Comparison of ENCODE assay signal across 9 cellular contexts in the genomic region with DNA sequence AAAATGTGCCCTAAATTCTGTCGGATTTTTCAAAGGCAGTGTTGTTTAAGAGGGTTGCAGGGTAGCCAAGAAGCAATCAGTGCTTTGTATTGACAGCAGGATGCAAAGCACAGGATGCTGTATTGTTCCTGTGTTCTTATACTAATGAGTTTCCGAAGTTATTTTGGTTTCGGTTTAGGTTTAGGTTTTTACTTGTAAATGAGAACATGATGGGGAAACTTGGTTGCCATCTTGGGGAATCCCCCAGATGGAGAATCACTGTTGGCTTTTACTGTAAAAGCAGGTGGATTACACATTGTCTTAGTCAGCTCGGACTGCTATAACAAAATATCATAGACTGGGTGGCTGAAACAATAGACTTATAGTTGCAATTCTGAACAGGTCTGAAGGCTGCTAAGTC.
DNase-seq lines count a peak whose midpoint lies in the region; ATAC-seq and TF ChIP-seq lines count a peak whose summit lies in the region.
"Had no signal": no experiment of that assay in that cellular context is flagged by ENCODE, and none has a peak within 500 bp of the region (broad histone marks: within the 10 kb centered on the region; RNA-seq: fewer than 3 reads in every experiment).

No MANE protein-coding gene starts in this region.

- peak overlapping the region; percentile 25 for H3K4me3 ChIP-seq in iPS-18a (ENCODE audit: low read length)

- no peaks in the 10 kb centered on the region for H3K36me3 Mint-ChIP-seq in activated CD8-positive, alpha-beta T cell treated with anti-CD3 and anti-CD28 coated beads for 36 hours (ENCODE audit: low read depth)
- no peaks in the 10 kb centered on the region for H3K36me3 Mint-ChIP-seq in activated CD8-positive, alpha-beta T cell treated with anti-CD3 and anti-CD28 coated beads, Interleukin-2, amount 10 ng/mL, durations not matched to agents 7 days and 5 days (ENCODE audit: low read depth)
- no peaks in the 10 kb centered on the region for H3K36me3 Mint-ChIP-seq in activated naive CD4-positive, alpha-beta T cell treated with anti-CD3 and anti-CD28 coated beads, Interleukin-2, amount 10 ng/mL, durations not matched to agents 7 days and 5 days

- peak; percentile 45 for ATAC-seq in activated CD8-positive, alpha-beta T cell treated with anti-CD3 and anti-CD28 coated beads for 36 hours
- no peak for ATAC-seq in activated CD8-positive, alpha-beta T cell treated with anti-CD3 and anti-CD28 coated beads, Interleukin-2, amount 10 ng/mL, durations not matched to agents 7 days and 5 days
- ATAC-seq in GM21723 (IDR thresholded peaks at IDR 0.05; ENCODE audit: unreplicated experiment) (peak; percentile 80), HG03342 (IDR thresholded peaks at IDR 0.05; ENCODE audit: unreplicated experiment) (peak; percentile 91)

- H3K9ac ChIP-seq in iPS-18a (ENCODE audit: low read length): no peak overlapping the region

- intact Hi-C loops in activated CD8-positive, alpha-beta T cell treated with anti-CD3 and anti-CD28 coated beads for 36 hours (cut with micrococcal nuclease): no loop called here

- H3K27me3 Mint-ChIP-seq in activated CD8-positive, alpha-beta T cell treated with anti-CD3 and anti-CD28 coated beads for 36 hours: no peaks in the 10 kb centered on the region
- no peaks in the 10 kb centered on the region for H3K27me3 Mint-ChIP-seq in activated CD8-positive, alpha-beta T cell treated with anti-CD3 and anti-CD28 coated beads, Interleukin-2, amount 10 ng/mL, durations not matched to agents 7 days and 5 days (ENCODE audit: low read depth)
- no peaks in the 10 kb centered on the region for H3K27me3 Mint-ChIP-seq in activated naive CD4-positive, alpha-beta T cell treated with anti-CD3 and anti-CD28 coated beads, Interleukin-2, amount 10 ng/mL, durations not matched to agents 7 days and 5 days

- CTCF ChIA-PET in activated CD8-positive, alpha-beta T cell treated with anti-CD3 and anti-CD28 coated beads for 36 hours (lab: Charles Lee): no interaction called here
- CTCF ChIA-PET in activated CD8-positive, alpha-beta T cell treated with anti-CD3 and anti-CD28 coated beads, Interleukin-2, amount 10 ng/mL, durations not matched to agents 7 days and 5 days (lab: Charles Lee): no interaction called here
- CTCF ChIA-PET in activated naive CD4-positive, alpha-beta T cell treated with anti-CD3 and anti-CD28 coated beads, Interleukin-2, amount 10 ng/mL, durations not matched to agents 7 days and 5 days (lab: Charles Lee): interaction anchor here (0.6 kb wide), 1 partner anchor 33 kb away, joined by 4 read pairs; no protein-coding TSS in a partner anchor

- H3K27ac ChIP-seq in iPS-18a (ENCODE audit: low read length): peak overlapping the region; percentile 70

- H3K36me3 ChIP-seq in iPS-18a (ENCODE audit: control insufficient read depth, low read depth, low read length): no peaks in the 10 kb centered on the region

- H3K9me3 Mint-ChIP-seq in activated CD8-positive, alpha-beta T cell treated with anti-CD3 and anti-CD28 coated beads for 36 hours: no peaks in the 10 kb centered on the region
- H3K9me3 Mint-ChIP-seq in activated CD8-positive, alpha-beta T cell treated with anti-CD3 and anti-CD28 coated beads, Interleukin-2, amount 10 ng/mL, durations not matched to agents 7 days and 5 days (ENCODE audit: insufficient read depth): no peaks in the 10 kb centered on the region
- H3K9me3 Mint-ChIP-seq in activated naive CD4-positive, alpha-beta T cell treated with anti-CD3 and anti-CD28 coated beads, Interleukin-2, amount 10 ng/mL, durations not matched to agents 7 days and 5 days: peaks cover 3% of the 10 kb centered on the region
- H3K9me3 Mint-ChIP-seq: T-helper 2 cell treated with Interferon-gamma antibody and Interleukin-4, amounts not matched to agents 5 μg/mL and 100 μg/mL, for 36 hours had no signal

- no peak overlapping the region for H3K4me3 Mint-ChIP-seq in activated CD8-positive, alpha-beta T cell treated with anti-CD3 and anti-CD28 coated beads for 36 hours
- H3K4me3 Mint-ChIP-seq in activated CD8-positive, alpha-beta T cell treated with anti-CD3 and anti-CD28 coated beads, Interleukin-2, amount 10 ng/mL, durations not matched to agents 7 days and 5 days: no peak overlapping the region
- no peak overlapping the region for H3K4me3 Mint-ChIP-seq in activated naive CD4-positive, alpha-beta T cell treated with anti-CD3 and anti-CD28 coated beads, Interleukin-2, amount 10 ng/mL, durations not matched to agents 7 days and 5 days
- H3K4me3 Mint-ChIP-seq: T-helper 2 cell treated with Interferon-gamma antibody and Interleukin-4, amounts not matched to agents 5 μg/mL and 100 μg/mL, for 36 hours had no signal

- H3K4me1 Mint-ChIP-seq in activated CD8-positive, alpha-beta T cell treated with anti-CD3 and anti-CD28 coated beads for 36 hours (ENCODE audit: low read depth): peaks cover 2% of the 10 kb centered on the region
- no peaks in the 10 kb centered on the region for H3K4me1 Mint-ChIP-seq in activated CD8-positive, alpha-beta T cell treated with anti-CD3 and anti-CD28 coated beads, Interleukin-2, amount 10 ng/mL, durations not matched to agents 7 days and 5 days (ENCODE audit: low read depth)
- no peaks in the 10 kb centered on the region for H3K4me1 Mint-ChIP-seq in activated naive CD4-positive, alpha-beta T cell treated with anti-CD3 and anti-CD28 coated beads, Interleukin-2, amount 10 ng/mL, durations not matched to agents 7 days and 5 days

- DNase-seq in activated CD8-positive, alpha-beta T cell treated with anti-CD3 and anti-CD28 coated beads for 36 hours: peak; percentile 6
- no peak for DNase-seq in activated CD8-positive, alpha-beta T cell treated with anti-CD3 and anti-CD28 coated beads, Interleukin-2, amount 10 ng/mL, durations not matched to agents 7 days and 5 days
- DNase-seq in activated effector memory CD4-positive, alpha-beta T cell treated with anti-CD3 and anti-CD28 coated beads, Interleukin-2, amount 50 U/mL, for 16 hours: no peak
- no peak for DNase-seq in NCI-H1694 (lab: John Stamatoyannopoulos, UW)
- DNase-seq in activated naive CD4-positive, alpha-beta T cell treated with anti-CD3 and anti-CD28 coated beads, Interleukin-2, amount 10 ng/mL, durations not matched to agents 7 days and 5 days: no peak

- TF ChIP-seq CTCF in activated CD8-positive, alpha-beta T cell treated with anti-CD3 and anti-CD28 coated beads for 36 hours (IDR thresholded peaks at IDR 0.05): no peak

- H3K27ac Mint-ChIP-seq in activated CD8-positive, alpha-beta T cell treated with anti-CD3 and anti-CD28 coated beads for 36 hours: no peak overlapping the region
- no peak overlapping the region for H3K27ac Mint-ChIP-seq in activated CD8-positive, alpha-beta T cell treated with anti-CD3 and anti-CD28 coated beads, Interleukin-2, amount 10 ng/mL, durations not matched to agents 7 days and 5 days
- no peak overlapping the region for H3K27ac Mint-ChIP-seq in activated naive CD4-positive, alpha-beta T cell treated with anti-CD3 and anti-CD28 coated beads, Interleukin-2, amount 10 ng/mL, durations not matched to agents 7 days and 5 days
- H3K27ac Mint-ChIP-seq: T-helper 2 cell treated with Interferon-gamma antibody and Interleukin-4, amounts not matched to agents 5 μg/mL and 100 μg/mL, for 36 hours had no signal

- peaks cover 39% of the 10 kb centered on the region for H3K4me1 ChIP-seq in iPS-18a (ENCODE audit: control insufficient read depth, low read depth, low read length)

- POLR2A ChIA-PET in activated CD8-positive, alpha-beta T cell treated with anti-CD3 and anti-CD28 coated beads for 36 hours (lab: Charles Lee): no interaction called here
- POLR2A ChIA-PET in activated CD8-positive, alpha-beta T cell treated with anti-CD3 and anti-CD28 coated beads, Interleukin-2, amount 10 ng/mL, durations not matched to agents 7 days and 5 days (lab: Charles Lee): no interaction called here

- H3K9me3 ChIP-seq in iPS-18a (ENCODE audit: control insufficient read depth, low read depth, low read length): no peaks in the 10 kb centered on the region

- H3K27me3 ChIP-seq in iPS-18a (ENCODE audit: control insufficient read depth, insufficient read depth, low read length): no peaks in the 10 kb centered on the region
